Comparison of ENCODE assay signal across 38 cellular contexts in genomic region chr16:84159800-84160199, GRCh38. TPM values are rescaled to one million over a fixed set of nuclear protein-coding genes. Genes with fewer than 3 reads are reported as not detected.
"Had no signal": no experiment of that assay in that cellular context is flagged by ENCODE, and none has a peak within 500 bp of the region (broad histone marks: within the 10 kb centered on the region; RNA-seq: fewer than 3 reads in every experiment).

No MANE protein-coding gene starts in this region.

- H3K9me3 ChIP-seq: adrenal gland had no signal

- H3K9me3 Mint-ChIP-seq: activated B cell treated with CpG ODN at 0.5 μM for 24 hours; activated CD4-positive, alpha-beta memory T cell treated with anti-CD3 and anti-CD28 coated beads for 36 hours; activated CD4-positive, alpha-beta T cell treated with anti-CD3 and anti-CD28 coated beads, Interleukin-2, amount 10 ng/mL, durations not matched to agents 24 days and 14 days; activated CD8-positive, alpha-beta T cell treated with anti-CD3 and anti-CD28 coated beads for 36 hours; activated naive CD4-positive, alpha-beta T cell treated with anti-CD3 and anti-CD28 coated beads for 36 hours; activated naive CD4-positive, alpha-beta T cell treated with anti-CD3 and anti-CD28 coated beads, Interleukin-2, amount 50 U/mL, for 72 hours; activated naive CD8-positive, alpha-beta T cell treated with anti-CD3 and anti-CD28 coated beads for 36 hours; activated T-cell treated with anti-CD3 and anti-CD28 coated beads, Interleukin-2, amount 50 U/mL, for 4 hours; activated T-cell treated with anti-CD3 and anti-CD28 coated beads, Interleukin-2, amount 50 U/mL, for 72 hours; activated T-helper 1 cell treated with anti-CD3 and anti-CD28 coated beads, Interleukin-12 subunit alpha, Interleukin-12 subunit beta, Interleukin-2, Interleukin-4 antibody, amounts not matched to agents 30 ng/mL and 10 ng/mL and 1 ng/mL, durations not matched to agents 14 hours and 24 hours and 36 hours; activated T-helper 17 cell treated with anti-CD3 and anti-CD28 coated beads, Interleukin-2, amount 50 U/mL, for 72 hours; central memory CD8-positive, alpha-beta T cell; T-helper 1 cell treated with Interleukin-12 subunit alpha and Interleukin-12 subunit beta and Interleukin-4 antibody, amounts not matched to agents 30 μg/mL and 1 μg/mL, for 36 hours; T-helper 2 cell treated with Interferon-gamma antibody and Interleukin-4, amounts not matched to agents 5 μg/mL and 100 μg/mL, for 36 hours had no signal

- FAIRE-seq: bronchial epithelial cell, TTC549 had no signal

- H3K4me3 ChIP-seq: adrenal gland, cardiac muscle cell had no signal

- H3K36me3 ChIP-seq: adrenal gland, cardiac muscle cell had no signal

- H3K36me3 Mint-ChIP-seq: activated CD4-positive, alpha-beta memory T cell treated with anti-CD3 and anti-CD28 coated beads for 36 hours; activated naive CD4-positive, alpha-beta T cell treated with anti-CD3 and anti-CD28 coated beads, Interleukin-2, amount 50 U/mL, for 72 hours; activated naive CD8-positive, alpha-beta T cell treated with anti-CD3 and anti-CD28 coated beads for 36 hours; brain had no signal

- H3K4me1 Mint-ChIP-seq: activated B cell treated with CpG ODN at 0.5 μM for 24 hours; activated CD4-positive, alpha-beta T cell treated with anti-CD3 and anti-CD28 coated beads, Interleukin-2, amount 10 ng/mL, durations not matched to agents 24 days and 14 days; activated T-helper 17 cell treated with anti-CD3 and anti-CD28 coated beads, Interleukin-2, amount 50 U/mL, for 72 hours; central memory CD8-positive, alpha-beta T cell had no signal

- ATAC-seq: activated CD8-positive, alpha-beta T cell treated with anti-CD3 and anti-CD28 coated beads for 36 hours; activated naive CD4-positive, alpha-beta T cell treated with anti-CD3 and anti-CD28 coated beads, Interleukin-2, amount 50 U/mL, for 72 hours; activated T-cell treated with anti-CD3 and anti-CD28 coated beads, Interleukin-2, amount 50 U/mL, for 4 hours; activated T-cell treated with anti-CD3 and anti-CD28 coated beads, Interleukin-2, amount 50 U/mL, for 72 hours; activated T-helper 17 cell treated with anti-CD3 and anti-CD28 coated beads, Interleukin-2, amount 50 U/mL, for 72 hours had no signal

- DNase-seq: activated B cell treated with CpG ODN at 0.5 μM for 24 hours; activated CD4-positive, alpha-beta memory T cell treated with anti-CD3 and anti-CD28 coated beads for 36 hours; activated CD4-positive, alpha-beta T cell treated with anti-CD3 and anti-CD28 coated beads for 4 hours; activated CD4-positive, alpha-beta T cell treated with anti-CD3 and anti-CD28 coated beads, Interleukin-2, amount 10 ng/mL, durations not matched to agents 24 days and 14 days; activated CD4-positive, alpha-beta T cell treated with anti-CD3 and anti-CD28 coated beads, Interleukin-2, amount 50 U/mL, for 1 hour; activated CD4-positive, alpha-beta T cell treated with anti-CD3 and anti-CD28 coated beads, Interleukin-2, amount 50 U/mL, for 4 hours; activated CD4-positive, CD25-positive, alpha-beta regulatory T cell treated with anti-CD3 and anti-CD28 coated beads, Interleukin-2, amount 50 U/mL, for 72 hours; activated CD8-positive, alpha-beta memory T cell treated with anti-CD3 and anti-CD28 coated beads, Interleukin-2, amount 50 U/mL, for 4 hours; activated CD8-positive, alpha-beta T cell treated with anti-CD3 and anti-CD28 coated beads for 36 hours; activated effector memory CD4-positive, alpha-beta T cell treated with anti-CD3 and anti-CD28 coated beads, Interleukin-2, amount 50 U/mL, for 16 hours; activated gamma-delta T cell treated with Interleukin-2 at 50 U/mL for 16 hours; activated naive CD4-positive, alpha-beta T cell; activated naive CD4-positive, alpha-beta T cell treated with anti-CD3 and anti-CD28 coated beads for 36 hours; activated naive CD4-positive, alpha-beta T cell treated with anti-CD3 and anti-CD28 coated beads, Interleukin-2, amount 50 U/mL, for 16 hours; activated naive CD8-positive, alpha-beta T cell treated with anti-CD3 and anti-CD28 coated beads for 36 hours; activated T-cell treated with anti-CD3 and anti-CD28 coated beads for 4 hours; activated T-cell treated with anti-CD3 and anti-CD28 coated beads, Interleukin-2, amount 50 U/mL, for 1 hour; activated T-cell treated with anti-CD3 and anti-CD28 coated beads, Interleukin-2, amount 50 U/mL, for 4 hours; activated T-cell treated with anti-CD3 and anti-CD28 coated beads, Interleukin-2, amount 50 U/mL, for 72 hours; adrenal gland; amniotic stem cell; caudate nucleus; cerebellar nuclear complex; T-helper 1 cell; T-helper 2 cell; T-helper 9 cell had no signal

- H3K27ac ChIP-seq: adrenal gland, cardiac muscle cell, VCaP had no signal

- H3K27me3 ChIP-seq: adrenal gland had no signal

- H3K4me3 Mint-ChIP-seq: activated B cell treated with CpG ODN at 0.5 μM for 24 hours; activated CD4-positive, alpha-beta memory T cell treated with anti-CD3 and anti-CD28 coated beads for 36 hours; activated CD4-positive, alpha-beta T cell treated with anti-CD3 and anti-CD28 coated beads, Interleukin-2, amount 10 ng/mL, durations not matched to agents 24 days and 14 days; activated CD8-positive, alpha-beta T cell treated with anti-CD3 and anti-CD28 coated beads for 36 hours; activated naive CD4-positive, alpha-beta T cell treated with anti-CD3 and anti-CD28 coated beads for 36 hours; activated naive CD8-positive, alpha-beta T cell treated with anti-CD3 and anti-CD28 coated beads for 36 hours; activated T-cell treated with anti-CD3 and anti-CD28 coated beads, Interleukin-2, amount 50 U/mL, for 4 hours; activated T-cell treated with anti-CD3 and anti-CD28 coated beads, Interleukin-2, amount 50 U/mL, for 72 hours; activated T-helper 1 cell treated with anti-CD3 and anti-CD28 coated beads, Interleukin-12 subunit alpha, Interleukin-12 subunit beta, Interleukin-2, Interleukin-4 antibody, amounts not matched to agents 30 ng/mL and 10 ng/mL and 1 ng/mL, durations not matched to agents 14 hours and 24 hours and 36 hours; activated T-helper 17 cell treated with anti-CD3 and anti-CD28 coated beads, Interleukin-2, amount 50 U/mL, for 72 hours; brain; central memory CD8-positive, alpha-beta T cell; T-helper 1 cell treated with Interleukin-12 subunit alpha and Interleukin-12 subunit beta and Interleukin-4 antibody, amounts not matched to agents 30 μg/mL and 1 μg/mL, for 36 hours; T-helper 2 cell treated with Interferon-gamma antibody and Interleukin-4, amounts not matched to agents 5 μg/mL and 100 μg/mL, for 36 hours had no signal

- H3K27ac Mint-ChIP-seq: activated B cell treated with CpG ODN at 0.5 μM for 24 hours; activated CD4-positive, alpha-beta memory T cell treated with anti-CD3 and anti-CD28 coated beads for 36 hours; activated CD4-positive, alpha-beta T cell treated with anti-CD3 and anti-CD28 coated beads, Interleukin-2, amount 10 ng/mL, durations not matched to agents 24 days and 14 days; activated CD8-positive, alpha-beta T cell treated with anti-CD3 and anti-CD28 coated beads for 36 hours; activated naive CD4-positive, alpha-beta T cell treated with anti-CD3 and anti-CD28 coated beads for 36 hours; activated naive CD4-positive, alpha-beta T cell treated with anti-CD3 and anti-CD28 coated beads, Interleukin-2, amount 50 U/mL, for 72 hours; activated naive CD8-positive, alpha-beta T cell treated with anti-CD3 and anti-CD28 coated beads for 36 hours; activated T-cell treated with anti-CD3 and anti-CD28 coated beads, Interleukin-2, amount 50 U/mL, for 72 hours; activated T-helper 1 cell treated with anti-CD3 and anti-CD28 coated beads, Interleukin-12 subunit alpha, Interleukin-12 subunit beta, Interleukin-2, Interleukin-4 antibody, amounts not matched to agents 30 ng/mL and 10 ng/mL and 1 ng/mL, durations not matched to agents 14 hours and 24 hours and 36 hours; activated T-helper 17 cell treated with anti-CD3 and anti-CD28 coated beads, Interleukin-2, amount 50 U/mL, for 72 hours; brain; T-helper 1 cell treated with Interleukin-12 subunit alpha and Interleukin-12 subunit beta and Interleukin-4 antibody, amounts not matched to agents 30 μg/mL and 1 μg/mL, for 36 hours; T-helper 2 cell treated with Interferon-gamma antibody and Interleukin-4, amounts not matched to agents 5 μg/mL and 100 μg/mL, for 36 hours had no signal

- H3K4me1 ChIP-seq: adrenal gland had no signal

RNA-seq across cellular contexts. Expression of gene DNAAF1, which starts 14.7 kb away (rescaled TPM):
- total RNA-seq: activated B cell treated with CpG ODN at 0.5 μM for 24 hours; activated CD4-positive, alpha-beta memory T cell treated with anti-CD3 and anti-CD28 coated beads for 36 hours; activated CD4-positive, alpha-beta T cell treated with anti-CD3 and anti-CD28 coated beads, Interleukin-2, amount 10 ng/mL, durations not matched to agents 24 days and 14 days; activated CD8-positive, alpha-beta T cell treated with anti-CD3 and anti-CD28 coated beads for 36 hours; activated naive CD4-positive, alpha-beta T cell treated with anti-CD3 and anti-CD28 coated beads for 36 hours; activated naive CD4-positive, alpha-beta T cell treated with anti-CD3 and anti-CD28 coated beads, Interleukin-2, amount 50 U/mL, for 72 hours; activated T-cell treated with anti-CD3 and anti-CD28 coated beads, Interleukin-2, amount 50 U/mL, for 4 hours; activated T-helper 1 cell treated with anti-CD3 and anti-CD28 coated beads, Interleukin-12 subunit alpha, Interleukin-12 subunit beta, Interleukin-2, Interleukin-4 antibody, amounts not matched to agents 30 ng/mL and 10 ng/mL and 1 ng/mL, durations not matched to agents 14 hours and 24 hours and 36 hours; bronchial epithelial cell; chondrocyte had no signal

RNA-seq across cellular contexts. Expression of gene ADAD2, which starts 31.2 kb away (rescaled TPM):
- total RNA-seq: activated B cell treated with CpG ODN at 0.5 μM for 24 hours; activated CD4-positive, alpha-beta T cell treated with anti-CD3 and anti-CD28 coated beads, Interleukin-2, amount 10 ng/mL, durations not matched to agents 24 days and 14 days; activated T-helper 1 cell treated with anti-CD3 and anti-CD28 coated beads, Interleukin-12 subunit alpha, Interleukin-12 subunit beta, Interleukin-2, Interleukin-4 antibody, amounts not matched to agents 30 ng/mL and 10 ng/mL and 1 ng/mL, durations not matched to agents 14 hours and 24 hours and 36 hours; activated T-helper 17 cell treated with anti-CD3 and anti-CD28 coated beads, Interleukin-2, amount 50 U/mL, for 72 hours; bronchial epithelial cell; cardiac muscle cell; chondrocyte had no signal
- polyA plus RNA-seq: cardiac muscle cell had no signal
